8 cellular contexts compared by ENCODE assay signal in the genomic region with DNA sequence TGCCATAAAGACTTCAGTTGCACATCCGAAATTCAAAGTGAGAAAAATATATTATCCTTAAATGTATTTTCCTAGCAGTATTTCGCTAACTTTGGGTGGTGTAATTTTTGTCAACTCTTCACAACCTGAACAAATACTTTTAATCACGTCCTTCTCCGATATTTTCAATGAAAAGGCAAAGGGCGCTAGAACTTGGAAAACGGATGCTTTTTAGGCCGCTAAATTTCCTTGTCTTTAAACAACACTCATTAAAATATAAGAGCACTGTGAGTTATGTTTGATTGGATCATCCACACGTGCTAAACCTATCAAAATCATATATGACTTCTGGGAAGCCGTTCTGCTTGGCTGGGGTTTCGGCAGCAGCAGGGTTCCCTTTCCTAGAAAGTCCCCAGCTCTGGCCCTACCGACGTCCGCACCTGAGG. TPM values are rescaled to one million over a fixed set of nuclear protein-coding genes. Genes with fewer than 3 reads are reported as not detected.
DNase-seq lines count a peak whose midpoint lies in the region; ATAC-seq, FAIRE-seq and TF ChIP-seq lines count a peak whose summit lies in the region.

No MANE protein-coding gene starts in this region.

- CTCF ChIA-PET in A549 (lab: Yijun Ruan, JAX), result interaction anchor here (0.6 kb wide), 1 partner anchor 154 kb away, joined by 4 read pairs; no protein-coding TSS in a partner anchor

- FAIRE-seq in A549 (lab: Jason Lieb, UNC), result no peak

- TF ChIP-seq RAD21 in A549 (conservative IDR thresholded peaks at IDR 0.05 in 1 of 2, IDR thresholded peaks at IDR 0.05 in 1 of 2), result no peak

- intact Hi-C loops in aorta (cut with DNase I), result loop anchor here in 1 of 2 donors (5.0 kb wide), 1 partner anchor 149 kb away; a partner anchor contains a TSS

- in situ Hi-C loops in astrocyte of the cerebellum (cut with HindIII; ENCODE audit: low sequenced_read_pairs), result no loop called here

- POLR2A ChIA-PET in A549 (lab: Yijun Ruan, JAX), result interaction anchor here (0.6 to 1.7 kb wide), 4 partner anchors 31 to 231 kb away, joined by 3 to 7 read pairs (median 6); a partner anchor contains a TSS

- H3K27ac ChIP-seq in A549 (peak overlapping the region; percentile 81 to 94), lung (ENCODE audit: low read depth in 1 of 2, low read length in 1 of 2) (peak overlapping the region; percentile 89 to 95), aorta (ENCODE audit: low read depth in 1 of 2, low read length in 2 of 2) (peak overlapping the region in 1 of 2 donors; percentile 92)

- no peak for TF ChIP-seq POLR2A in A549 (IDR thresholded peaks at IDR 0.05; ENCODE audit: low read length)

- 50% methylated on average over 10 of the region's 13 CpGs for WGBS in A549 (ENCODE audit: missing lambda C conversion rate)
- 23 to 33% methylated on average over 13 of the region's 13 CpGs for WGBS in lung, 2 donors
- WGBS in aorta, 2 donors, result 28 to 29% methylated on average over 13 of the region's 13 CpGs

- no peaks in the 10 kb centered on the region for H3K9me3 ChIP-seq in A549
- peaks cover 0 to 3% of the 10 kb centered on the region in 2 donors for H3K9me3 ChIP-seq in lung (ENCODE audit: control insufficient read depth in 2 of 2, insufficient read depth in 1 of 2, low read length in 1 of 2)
- H3K9me3 ChIP-seq in aorta (ENCODE audit: control insufficient read depth, low read length), result no peaks in the 10 kb centered on the region

- H3K27me3 ChIP-seq in lung (ENCODE audit: control insufficient read depth, insufficient read depth) (no peaks in the 10 kb centered on the region), aorta (ENCODE audit: control insufficient read depth in 1 of 2, insufficient read depth in 2 of 2, low read length in 1 of 2) (no peaks in the 10 kb centered on the region)

- TF ChIP-seq CTCF in A549 (IDR thresholded peaks at IDR 0.05) (no peak), astrocyte of the cerebellum (IDR thresholded peaks at IDR 0.05; ENCODE audit: low read depth, low read length, missing control alignments) (no peak), lung (IDR thresholded peaks at IDR 0.05; ENCODE audit: control extremely low read depth, extremely low read depth) (no peak)

- DNase-seq in A549 (ENCODE audit: low read depth in 1 of 2, low spot score in 1 of 2) (no peak), astrocyte of the cerebellum (ENCODE audit: low read depth) (no peak), lung (ENCODE audit: low spot score) (no peak), aorta (no peak), iPS-NIHi7 (ENCODE audit: extremely low spot score) (no peak), NCI-H1417 treated with DMSO at 0.1 percent for 48 hours (lab: John Stamatoyannopoulos, UW) (no peak)

- H3K4me3 ChIP-seq in A549 (peak overlapping the region; percentile 93), astrocyte of the cerebellum (ENCODE audit: low read depth, low read length) (peak overlapping the region; percentile 87), lung (peak overlapping the region; percentile 69), aorta (ENCODE audit: low read length in 2 of 2) (peak overlapping the region; percentile 50 to 93)

- no peak for TF ChIP-seq EP300 in A549 (IDR thresholded peaks at IDR 0.05)

- peaks cover 10% of the 10 kb centered on the region; the same call in 1 of the 3 replicates for H3K4me1 ChIP-seq in A549
- H3K4me1 ChIP-seq in lung (ENCODE audit: control insufficient read depth in 2 of 2, insufficient read depth in 2 of 2, low read length in 2 of 2), result peaks cover 5 to 8% of the 10 kb centered on the region in 2 donors
- H3K4me1 ChIP-seq in aorta (ENCODE audit: control insufficient read depth in 1 of 2, insufficient read depth in 2 of 2, low read length in 2 of 2), result no peaks in the 10 kb centered on the region

- ATAC-seq in A549, result peak in 1 of 2 experiments; percentile 77; a peak in 2 of 6 replicates
- peak; percentile 24 for ATAC-seq in HG03378 (IDR thresholded peaks at IDR 0.05; ENCODE audit: unreplicated experiment)
- ATAC-seq in lung (ENCODE audit: insufficient read depth, low FRiP score), result no peak
- no peak for ATAC-seq in aorta (ENCODE audit: low FRiP score)
- no peak for ATAC-seq in HG02623 (IDR thresholded peaks at IDR 0.05; ENCODE audit: unreplicated experiment)

- peak overlapping the region; percentile 87 for H3K4me2 ChIP-seq in A549

- H3K36me3 ChIP-seq in lung (ENCODE audit: control insufficient read depth in 2 of 2, insufficient read depth in 2 of 2, low read length in 2 of 2) (no peaks in the 10 kb centered on the region), aorta (ENCODE audit: control insufficient read depth in 1 of 2, insufficient read depth in 2 of 2, low read length in 1 of 2) (no peaks in the 10 kb centered on the region)

TF ChIP-seq in A549, 52 proteins besides CTCF, POLR2A, EP300 and RAD21:
- TF ChIP-seq CBX8 (IDR thresholded peaks at IDR 0.05) (no peak), CHD2 (IDR thresholded peaks at IDR 0.05; ENCODE audit: low read length, partially characterized antibody) (no peak)
TF ChIP-seq in A549: peak in this region for 0.

RNA-seq across cellular contexts. Expression of a gene that starts 0.5 kb away (rescaled TPM):
- 16.2 TPM in 2 replicates for polyA plus RNA-seq in A549 (2011; rRNA removed)
- polyA plus RNA-seq in A549 (2012; cell fraction: cytosol; rRNA removed), result 4.9 and 5.0 TPM in 2 replicates
- 3.7 and 5.7 TPM in 2 replicates for polyA plus RNA-seq in A549 (2012; cell fraction: nucleus; rRNA removed)
- polyA plus RNA-seq in A549 (2017; fragmentation: RNase III; extraction: RNeasy Plus Mini Kit Qiagen cat#74134 plus additional on column Dnase treatment), result 15.0 to 15.5 TPM (median 15.2 TPM) in 3 replicates
- polyA minus RNA-seq in A549 (2011; rRNA and poly(A)+ RNA removed), result 3.0 and 3.3 TPM in 2 replicates
- total RNA-seq in lung, result 10 to 100 TPM; 24.2 to 39.1 TPM
- 10 to 100 TPM; 16.5 to 35.0 TPM for polyA plus RNA-seq in lung
- total RNA-seq in aorta, result 10 to 100 TPM; 35.7 to 46.5 TPM
- polyA plus RNA-seq in aorta, result 10 to 100 TPM; 33.6 to 52.7 TPM
